In the genomic region with DNA sequence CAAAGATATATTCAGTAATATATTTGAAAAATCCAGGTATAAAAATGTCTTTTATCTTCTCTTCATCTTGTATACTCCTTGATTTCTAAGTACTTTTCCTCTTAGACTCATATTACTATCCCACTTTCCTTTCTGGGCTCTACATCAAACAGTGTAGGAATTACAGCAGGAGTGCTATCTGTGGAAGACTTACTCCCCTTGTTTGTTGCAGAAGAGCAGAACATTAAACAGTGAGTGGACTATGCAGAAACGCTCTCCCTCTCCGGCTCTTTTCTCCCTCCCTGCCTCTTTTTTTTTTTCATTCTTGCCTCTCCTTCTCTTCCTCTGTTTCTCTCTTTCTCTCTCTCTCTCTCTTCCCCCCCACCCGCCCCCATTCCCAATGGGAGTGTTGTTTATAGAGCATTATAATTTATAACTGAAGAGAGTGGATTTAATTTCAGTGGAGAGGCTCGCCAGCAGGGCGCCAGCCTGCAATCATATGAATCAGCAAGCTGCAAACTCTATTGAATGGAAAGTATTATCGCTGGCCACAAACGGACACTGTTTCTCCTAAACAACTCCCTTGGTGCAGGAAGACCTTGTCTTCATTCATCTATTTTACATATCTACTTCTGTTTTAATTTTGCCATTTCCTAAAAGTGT, we compare ENCODE assay signal across 12 cellular contexts.
DNase-seq lines count a peak whose midpoint lies in the region; FAIRE-seq and TF ChIP-seq lines count a peak whose summit lies in the region.
"Had no signal": no experiment of that assay in that cellular context is flagged by ENCODE, and none has a peak within 500 bp of the region (broad histone marks: within the 10 kb centered on the region; RNA-seq: fewer than 3 reads in every experiment).

No MANE protein-coding gene starts in this region.

- peaks cover 1% of the 10 kb centered on the region for H3K9me3 Mint-ChIP-seq in glutamatergic neuron (ENCODE audit: unreplicated experiment)
- H3K9me3 Mint-ChIP-seq: T-helper 1 cell treated with Interleukin-12 subunit alpha and Interleukin-12 subunit beta and Interleukin-4 antibody, amounts not matched to agents 30 μg/mL and 1 μg/mL, for 36 hours had no signal

- H3K36me3 ChIP-seq in left ventricle myocardium inferior, result no peaks in the 10 kb centered on the region
- H3K36me3 ChIP-seq in SK-N-MC (ENCODE audit: insufficient read depth, low read length), result no peaks in the 10 kb centered on the region

- peak overlapping the region; percentile 35 for H3K4me3 ChIP-seq in left ventricle myocardium inferior
- peak overlapping the region; percentile 64 for H3K4me3 ChIP-seq in SK-N-MC

- intact Hi-C loops in left ventricle myocardium inferior (cut with micrococcal nuclease) (no loop called here), cardiac septum (cut with DNase I) (no loop called here)

- H3K9ac ChIP-seq in SK-N-MC (ENCODE audit: insufficient read length), result no peak overlapping the region

- TF ChIP-seq CTCF in left ventricle myocardium inferior (IDR thresholded peaks at IDR 0.05; ENCODE audit: borderline replicate concordance) (no peak), glutamatergic neuron (IDR thresholded peaks at IDR 0.05; ENCODE audit: partially characterized antibody, unreplicated experiment) (no peak)

- no peaks in the 10 kb centered on the region for H3K9me3 ChIP-seq in left ventricle myocardium inferior (replicated peaks)
- H3K9me3 ChIP-seq in SK-N-MC (ENCODE audit: low read depth, low read length), result no peaks in the 10 kb centered on the region

- peak overlapping the region; percentile 54 for H3K27ac ChIP-seq in left ventricle myocardium inferior (replicated peaks)
- no peak overlapping the region for H3K27ac ChIP-seq in SK-N-MC

- H3K27me3 Mint-ChIP-seq in glutamatergic neuron (ENCODE audit: unreplicated experiment), result no peaks in the 10 kb centered on the region

- H3K4me1 ChIP-seq in left ventricle myocardium inferior, result no peaks in the 10 kb centered on the region

- peaks cover 46% of the 10 kb centered on the region for H3K4me1 Mint-ChIP-seq in glutamatergic neuron (ENCODE audit: low read depth, unreplicated experiment)

- peak; percentile 85 for FAIRE-seq in urothelium cell line (lab: Jason Lieb, UNC)

- peak overlapping the region; percentile 19 for H3K27ac Mint-ChIP-seq in glutamatergic neuron (ENCODE audit: unreplicated experiment)
- H3K27ac Mint-ChIP-seq: T-helper 1 cell treated with Interleukin-12 subunit alpha and Interleukin-12 subunit beta and Interleukin-4 antibody, amounts not matched to agents 30 μg/mL and 1 μg/mL, for 36 hours had no signal

- H3K4me3 Mint-ChIP-seq in glutamatergic neuron (ENCODE audit: unreplicated experiment), result no peak overlapping the region
- H3K4me3 Mint-ChIP-seq: T-helper 1 cell treated with Interleukin-12 subunit alpha and Interleukin-12 subunit beta and Interleukin-4 antibody, amounts not matched to agents 30 μg/mL and 1 μg/mL, for 36 hours had no signal

- H3K27me3 ChIP-seq in left ventricle myocardium inferior (ENCODE audit: low read depth), result no peaks in the 10 kb centered on the region

- no peaks in the 10 kb centered on the region for H3K36me3 Mint-ChIP-seq in glutamatergic neuron (ENCODE audit: unreplicated experiment)

- DNase-seq in left ventricle myocardium inferior (no peak), cardiac septum (ENCODE audit: low spot score) (no peak), SK-N-MC (ENCODE audit: low read depth, low spot score) (no peak), glutamatergic neuron (no peak), urothelium cell line (ENCODE audit: low spot score) (peak; percentile 75), RKO (ENCODE audit: low spot score) (no peak), CD1c-positive myeloid dendritic cell (ENCODE audit: extremely low spot score) (no peak), GM19238 (ENCODE audit: insufficient read length, low spot score) (no peak)
- DNase-seq: DMS53; effector CD8-positive, alpha-beta T cell; stimulated activated CD4-positive, alpha-beta T cell treated with anti-CD3 and anti-CD28 coated beads, Interleukin-12 subunit alpha, Interleukin-12 subunit beta, amount 100 ng/mL, for 4 hours had no signal
